ENCODE assay signal across 17 cellular contexts in the genomic region with DNA sequence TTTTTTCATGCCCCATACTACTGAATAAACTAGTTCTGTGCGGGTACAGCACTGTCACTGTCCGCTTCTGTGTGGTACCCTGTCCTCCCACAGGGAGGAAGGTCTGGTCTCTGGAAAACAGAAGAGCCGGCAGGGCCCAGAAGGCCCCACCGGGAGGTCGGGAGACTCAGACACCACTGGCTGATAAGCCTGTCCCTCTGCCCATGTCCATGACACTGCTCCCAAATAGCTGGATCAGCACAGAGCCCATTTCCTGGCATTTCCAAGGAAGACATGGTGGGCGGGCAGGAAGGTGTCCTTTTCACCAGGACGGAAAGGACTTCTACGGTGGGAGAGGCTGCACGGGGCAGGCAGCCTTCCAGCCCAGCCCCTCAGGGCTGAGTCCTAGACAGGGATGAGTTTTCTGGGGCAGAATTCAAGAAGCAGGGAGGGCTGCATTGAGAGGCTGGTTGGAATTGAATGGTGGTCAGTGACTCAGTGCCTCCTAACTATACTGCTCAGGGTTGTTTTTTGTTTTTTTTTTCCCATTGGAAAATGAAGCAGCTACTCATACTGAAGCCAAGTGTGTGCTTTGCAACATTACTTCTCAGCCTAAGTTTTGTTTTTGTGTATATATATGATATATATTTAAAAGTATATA. TPM values are rescaled to one million over a fixed set of nuclear protein-coding genes. Genes with fewer than 3 reads are reported as not detected.
DNase-seq lines count a peak whose midpoint lies in the region; ATAC-seq and TF ChIP-seq lines count a peak whose summit lies in the region.
"Had no signal": no experiment of that assay in that cellular context is flagged by ENCODE, and none has a peak within 500 bp of the region (broad histone marks: within the 10 kb centered on the region; RNA-seq: fewer than 3 reads in every experiment).

No MANE protein-coding gene starts in this region.

- ATAC-seq in HG03095 (IDR thresholded peaks at IDR 0.05; ENCODE audit: unreplicated experiment) = no peak

- no peak for TF ChIP-seq CTCF in neural crest cell (conservative IDR thresholded peaks at IDR 0.05)

- DNase-seq in SJCRH30 = peak; percentile 35 to 55
- DNase-seq in neural crest cell (ENCODE audit: low read depth, low spot score) = no peak
- DNase-seq in ecto neural progenitor cell (ENCODE audit: low spot score) = no peak
- no peak for DNase-seq in NCI-H146 (lab: John Stamatoyannopoulos, UW)
- no peak for DNase-seq in NCI-H2196 treated with DMSO at 0.1 percent for 48 hours (lab: John Stamatoyannopoulos, UW; ENCODE audit: unreplicated experiment)
- DNase-seq: activated CD4-positive, alpha-beta T cell treated with anti-CD3 and anti-CD28 coated beads, Interleukin-2, amount 10 ng/mL, durations not matched to agents 7 days and 5 days; activated naive CD4-positive, alpha-beta T cell treated with anti-CD3 and anti-CD28 coated beads for 36 hours; effector CD4-positive, alpha-beta T cell; NCI-H345; SIG-M5; tibial artery had no signal

- H3K36me3 ChIP-seq in BLaER1 (peaks cover 58% of the 10 kb centered on the region), SJCRH30 (peaks cover 7% of the 10 kb centered on the region; the same call in 1 of the 2 replicates), esophagus (ENCODE audit: control insufficient read depth in 2 of 2, insufficient read depth in 2 of 2, low read length in 1 of 2) (peaks cover 0 to 20% of the 10 kb centered on the region in 2 donors)
- H3K36me3 ChIP-seq: neutrophil had no signal

- peaks cover 9% of the 10 kb centered on the region for H3K36me3 Mint-ChIP-seq in neural crest cell (ENCODE audit: low read depth)

- H3K4me1 ChIP-seq in BLaER1 (peaks cover 28% of the 10 kb centered on the region), SJCRH30 (peaks cover 42% of the 10 kb centered on the region), esophagus (ENCODE audit: control insufficient read depth in 2 of 2, insufficient read depth in 2 of 2, low read length in 1 of 2) (peaks cover 0 to 16% of the 10 kb centered on the region in 2 donors)

- H3K9me3 ChIP-seq in BLaER1 (no peaks in the 10 kb centered on the region), SJCRH30 (replicated peaks) (no peaks in the 10 kb centered on the region), esophagus (ENCODE audit: control insufficient read depth in 2 of 2, insufficient read depth in 1 of 2, low read depth in 1 of 2, low read length in 1 of 2) (no peaks in the 10 kb centered on the region)
- H3K9me3 ChIP-seq: BLaER1 treated with 17β-estradiol and CSF1 and Interleukin-3, amounts not matched to agents 10 nM and 100 nM; neutrophil; tibial artery had no signal

- H3K4me3 ChIP-seq in BLaER1 = no peak overlapping the region
- peak overlapping the region; percentile 39 for H3K4me3 ChIP-seq in SJCRH30
- H3K4me3 ChIP-seq in esophagus (ENCODE audit: low read depth in 1 of 2, low read length in 2 of 2) = no peak overlapping the region
- H3K4me3 ChIP-seq: BLaER1 treated with 17β-estradiol and CSF1 and Interleukin-3, amounts not matched to agents 10 nM and 100 nM; tibial artery had no signal

- H3K27me3 Mint-ChIP-seq in neural crest cell (ENCODE audit: low read depth) = no peaks in the 10 kb centered on the region
- H3K27me3 Mint-ChIP-seq: activated CD4-positive, alpha-beta T cell treated with anti-CD3 and anti-CD28 coated beads, Interleukin-2, amount 10 ng/mL, durations not matched to agents 7 days and 5 days had no signal

- H3K4me2 ChIP-seq in BLaER1 = no peak overlapping the region

- H3K9ac ChIP-seq in BLaER1 = peak overlapping the region; percentile 18; the same call in 1 of the 2 replicates

- peaks cover 47% of the 10 kb centered on the region for H3K4me1 Mint-ChIP-seq in neural crest cell

- peak overlapping the region; percentile 75 for H3K4me3 Mint-ChIP-seq in neural crest cell
- H3K4me3 Mint-ChIP-seq: activated CD4-positive, alpha-beta T cell treated with anti-CD3 and anti-CD28 coated beads, Interleukin-2, amount 10 ng/mL, durations not matched to agents 7 days and 5 days; activated naive CD4-positive, alpha-beta T cell treated with anti-CD3 and anti-CD28 coated beads for 36 hours; IgD-negative memory B cell had no signal

- H3K9me3 Mint-ChIP-seq in neural crest cell = no peaks in the 10 kb centered on the region
- H3K9me3 Mint-ChIP-seq: activated CD4-positive, alpha-beta T cell treated with anti-CD3 and anti-CD28 coated beads, Interleukin-2, amount 10 ng/mL, durations not matched to agents 7 days and 5 days; activated naive CD4-positive, alpha-beta T cell treated with anti-CD3 and anti-CD28 coated beads for 36 hours; IgD-negative memory B cell had no signal

- no peak overlapping the region for H3K27ac ChIP-seq in BLaER1
- H3K27ac ChIP-seq in SJCRH30 = peak overlapping the region; percentile 0; the same call in 1 of the 2 replicates
- H3K27ac ChIP-seq in esophagus (ENCODE audit: low read depth in 2 of 2, low read length in 1 of 2) = peak overlapping the region; percentile 66 to 96
- H3K27ac ChIP-seq: neutrophil, tibial artery had no signal

- WGBS in esophagus, 2 donors = 55% methylated on average over 9 of the region's 9 CpGs

- no peaks in the 10 kb centered on the region for H4K20me1 ChIP-seq in BLaER1
- H4K20me1 ChIP-seq: BLaER1 treated with 17β-estradiol and CSF1 and Interleukin-3, amounts not matched to agents 10 nM and 100 nM had no signal

- no peak overlapping the region for H3K27ac Mint-ChIP-seq in neural crest cell (ENCODE audit: unreplicated experiment)
- H3K27ac Mint-ChIP-seq: activated CD4-positive, alpha-beta T cell treated with anti-CD3 and anti-CD28 coated beads, Interleukin-2, amount 10 ng/mL, durations not matched to agents 7 days and 5 days; activated naive CD4-positive, alpha-beta T cell treated with anti-CD3 and anti-CD28 coated beads for 36 hours; IgD-negative memory B cell had no signal

- H3K27me3 ChIP-seq in BLaER1 (no peaks in the 10 kb centered on the region), SJCRH30 (no peaks in the 10 kb centered on the region), esophagus (ENCODE audit: control insufficient read depth in 1 of 2, insufficient read depth in 2 of 2, low read length in 2 of 2) (no peaks in the 10 kb centered on the region)
- H3K27me3 ChIP-seq: BLaER1 treated with 17β-estradiol and CSF1 and Interleukin-3, amounts not matched to agents 10 nM and 100 nM; tibial artery had no signal

RNA-seq across cellular contexts. Expression of a gene that starts 7.1 kb away (rescaled TPM):
- total RNA-seq in SJCRH30 (2014; rRNA removed; shearing (Covaris generic)) = 67.5 and 73.2 TPM in 2 replicates
- polyA plus RNA-seq in esophagus = 10 to 100 TPM in 1 of 2 donors, 1 to 10 TPM in 1; 6.3 to 10.4 TPM
- 100 and 102 TPM in 2 replicates for total RNA-seq in neural crest cell
- polyA plus RNA-seq: IgD-negative memory B cell had no signal

RNA-seq across cellular contexts. Expression of a gene that starts 26.5 kb away (rescaled TPM):
- total RNA-seq in SJCRH30 (2014; rRNA removed; shearing (Covaris generic)) = 2.6 and 4.0 TPM in 2 replicates
- polyA plus RNA-seq in esophagus = 10 to 100 TPM; 17.4 to 19.4 TPM
- total RNA-seq in neural crest cell = 97.1 and 99.2 TPM in 2 replicates

RNA-seq across cellular contexts. Expression of a gene that starts 31.0 kb away (rescaled TPM):
- 5.8 and 5.9 TPM in 2 replicates for total RNA-seq in SJCRH30 (2014; rRNA removed; shearing (Covaris generic))
- polyA plus RNA-seq in esophagus = under 1 TPM; 0.08 to 0.14 TPM
- total RNA-seq in neural crest cell = 0.82 TPM in 1 of 2 replicates, not detected in the other
- total RNA-seq: activated CD4-positive, alpha-beta T cell treated with anti-CD3 and anti-CD28 coated beads, Interleukin-2, amount 10 ng/mL, durations not matched to agents 7 days and 5 days; activated naive CD4-positive, alpha-beta T cell treated with anti-CD3 and anti-CD28 coated beads for 36 hours had no signal
- polyA plus RNA-seq: IgD-negative memory B cell had no signal

Comparison
In these comparisons a context has a peak if more than half of its experiments do, and no peak if none do; other contexts are left out.
1. DNase-seq: peak in SJCRH30 (2 of 2); none in neural crest cell (single experiment), ecto neural progenitor cell (single experiment), NCI-H146 (single experiment) and NCI-H2196 treated with DMSO at 0.1 percent for 48 hours (single experiment).
2. RNA of a gene that starts 26.5 kb away (total RNA-seq): 97.1 to 99.2 TPM in neural crest cell; 2.6 to 4.0 TPM in SJCRH30; every median in the first group is over 10 times any median in the second.